ENCODE assay signal across 1 cellular context in genomic region chr1:31335007-31335406, GRCh38.
A peak's percentile ranks its signal among the peaks of the same experiment; 100 is the strongest.
TF ChIP-seq lines count a peak whose summit lies in the region.

No MANE protein-coding gene starts in this region.

TF ChIP-seq in HepG2, 621 proteins besides CTCF, POLR2A, EP300 and RAD21:
- TF ChIP-seq FOXA3 (CRISPR knock-in tag; IDR thresholded peaks at IDR 0.05) (peak; percentile 58; the same call in 1 of the 2 replicates), NR2F2 (IDR thresholded peaks at IDR 0.05; ENCODE audit: borderline replicate concordance, low read depth) (no peak), SMC3 (IDR thresholded peaks at IDR 0.05; ENCODE audit: low read length) (peak; percentile 72), FOXA1 (IDR thresholded peaks at IDR 0.05) (no peak), FOXA1 (CRISPR knock-in tag; IDR thresholded peaks at IDR 0.05) (peak; percentile 50), ZNF800 (CRISPR knock-in tag; IDR thresholded peaks at IDR 0.05) (no peak), FOXK1 (CRISPR knock-in tag; IDR thresholded peaks at IDR 0.05; ENCODE audit: borderline replicate concordance, low read depth) (peak; percentile 32; the same call in 1 of the 2 replicates), FOXP1 (IDR thresholded peaks at IDR 0.05) (no peak), FOXP1 (CRISPR knock-in tag; IDR thresholded peaks at IDR 0.05) (0 out of 2 replicates have a peak, but pooled peaks have one; percentile 26), ZNF17 (CRISPR knock-in tag; IDR thresholded peaks at IDR 0.05) (no peak), ZXDC (CRISPR knock-in tag; IDR thresholded peaks at IDR 0.05) (no peak), ZNF205 (CRISPR knock-in tag; IDR thresholded peaks at IDR 0.05) (peak; percentile 87), STAG1 (CRISPR knock-in tag; IDR thresholded peaks at IDR 0.05) (peak; percentile 79), FOXO1 (CRISPR knock-in tag; IDR thresholded peaks at IDR 0.05) (peak; percentile 45; the same call in 1 of the 2 replicates)
